In genomic region chr18:2111456-2111855, GRCh38 we compare ENCODE assay signal across 16 cellular contexts.
DNase-seq lines count a peak whose midpoint lies in the region; ATAC-seq and TF ChIP-seq lines count a peak whose summit lies in the region.
"Had no signal": no experiment of that assay in that cellular context is flagged by ENCODE, and none has a peak within 500 bp of the region (broad histone marks: within the 10 kb centered on the region; RNA-seq: fewer than 3 reads in every experiment).

No MANE protein-coding gene starts in this region.

- CTCF ChIA-PET in activated naive CD4-positive, alpha-beta T cell treated with anti-CD3 and anti-CD28 coated beads for 36 hours (lab: Charles Lee): no interaction called here

- TF ChIP-seq CTCF in brain microvascular endothelial cell (IDR thresholded peaks at IDR 0.05; ENCODE audit: low read depth, low read length, missing control alignments): no peak

- no peaks in the 10 kb centered on the region for H3K36me3 Mint-ChIP-seq in activated naive CD4-positive, alpha-beta T cell treated with anti-CD3 and anti-CD28 coated beads for 36 hours (ENCODE audit: low read depth)

- peaks cover 21% of the 10 kb centered on the region for H3K27me3 Mint-ChIP-seq in activated naive CD4-positive, alpha-beta T cell treated with anti-CD3 and anti-CD28 coated beads for 36 hours (ENCODE audit: low read depth)

- no peak overlapping the region for H3K27ac ChIP-seq in brain microvascular endothelial cell

- H3K9me3 ChIP-seq in MG63: no peaks in the 10 kb centered on the region

- no peak for ATAC-seq in HG03097 (IDR thresholded peaks at IDR 0.05; ENCODE audit: low FRiP score, unreplicated experiment)
- ATAC-seq: right cardiac atrium, T-helper 17 cell had no signal

- intact Hi-C loops in activated naive CD4-positive, alpha-beta T cell treated with anti-CD3 and anti-CD28 coated beads for 36 hours (cut with micrococcal nuclease): no loop called here

- H3K4me3 ChIP-seq in brain microvascular endothelial cell (ENCODE audit: low read depth, low read length): no peak overlapping the region
- no peak overlapping the region for H3K4me3 ChIP-seq in MG63

- H3K9me3 Mint-ChIP-seq in activated naive CD4-positive, alpha-beta T cell treated with anti-CD3 and anti-CD28 coated beads for 36 hours: no peaks in the 10 kb centered on the region
- H3K9me3 Mint-ChIP-seq: activated B cell treated with CpG ODN at 0.5 μM for 24 hours had no signal

- no peak overlapping the region for H3K4me3 Mint-ChIP-seq in activated naive CD4-positive, alpha-beta T cell treated with anti-CD3 and anti-CD28 coated beads for 36 hours
- H3K4me3 Mint-ChIP-seq: activated B cell treated with CpG ODN at 0.5 μM for 24 hours, T-helper 17 cell had no signal

- DNase-seq in Caki2 (ENCODE audit: low read depth) (peak; percentile 3), NCI-H226 (peak; percentile 86), brain microvascular endothelial cell (peak; percentile 22), kidney tubule cell (ENCODE audit: low spot score) (peak; percentile 68), MG63 (no peak), NCI-H1930 (lab: John Stamatoyannopoulos, UW) (no peak)
- no peak for DNase-seq in activated naive CD4-positive, alpha-beta T cell treated with anti-CD3 and anti-CD28 coated beads for 36 hours
- DNase-seq: activated B cell treated with CpG ODN at 0.5 μM for 24 hours; activated CD8-positive, alpha-beta memory T cell treated with anti-CD3 and anti-CD28 coated beads for 24 hours; amniotic stem cell; cortex of kidney; IMR-90; occipital lobe; right cardiac atrium; T-helper 17 cell had no signal

- in situ Hi-C loops in Caki2 (cut with HindIII; ENCODE audit: low pct_unique_long_range_greater_than_20kb, low sequenced_read_pairs): no loop called here
- in situ Hi-C loops in brain microvascular endothelial cell (cut with HindIII; ENCODE audit: low pct_ligation_motif_present, low sequenced_read_pairs): loop anchor here (25.0 kb wide), 1 partner anchor 401 kb away; no protein-coding TSS in a partner anchor

- no peaks in the 10 kb centered on the region for H3K27me3 ChIP-seq in brain microvascular endothelial cell (replicated peaks)
- H3K27me3 ChIP-seq in MG63: no peaks in the 10 kb centered on the region

- no peaks in the 10 kb centered on the region for H3K4me1 Mint-ChIP-seq in activated naive CD4-positive, alpha-beta T cell treated with anti-CD3 and anti-CD28 coated beads for 36 hours (ENCODE audit: low read depth)
- H3K4me1 Mint-ChIP-seq: activated B cell treated with CpG ODN at 0.5 μM for 24 hours, T-helper 17 cell had no signal

- H3K36me3 ChIP-seq in brain microvascular endothelial cell (replicated peaks) (no peaks in the 10 kb centered on the region), MG63 (no peaks in the 10 kb centered on the region)

- H3K27ac Mint-ChIP-seq in activated naive CD4-positive, alpha-beta T cell treated with anti-CD3 and anti-CD28 coated beads for 36 hours: no peak overlapping the region
- H3K27ac Mint-ChIP-seq: activated B cell treated with CpG ODN at 0.5 μM for 24 hours, T-helper 17 cell had no signal

Comparison
In these comparisons a context has a peak if more than half of its experiments do, and no peak if none do; other contexts are left out.
1. DNase-seq: peak in Caki2 (single experiment), NCI-H226 (single experiment), brain microvascular endothelial cell (single experiment) and kidney tubule cell (single experiment); none in MG63 (single experiment), NCI-H1930 (0 of 2) and activated naive CD4-positive, alpha-beta T cell treated with anti-CD3 and anti-CD28 coated beads for 36 hours (single experiment).